ENCODE assay signal across 25 cellular contexts in genomic region chr20:1241456-1241855, GRCh38. TPM values are rescaled to one million over a fixed set of nuclear protein-coding genes. Genes with fewer than 3 reads are reported as not detected.
"Had no signal": no experiment of that assay in that cellular context is flagged by ENCODE, and none has a peak within 500 bp of the region (broad histone marks: within the 10 kb centered on the region; RNA-seq: fewer than 3 reads in every experiment).

No MANE protein-coding gene starts in this region.

- H3K4me1 Mint-ChIP-seq: endodermal cell had no signal

- H3K4me3 Mint-ChIP-seq: endodermal cell, naive B cell, nephron had no signal

- DNase-seq: effector CD4-positive, alpha-beta T cell; endodermal cell; foreskin melanocyte; head of caudate nucleus; kidney glomerular epithelial cell; mammary epithelial cell; midbrain; naive B cell; occipital lobe; pancreas; right cardiac atrium; small intestine; stimulated activated CD4-positive, alpha-beta T cell treated with anti-CD3 and anti-CD28 coated beads, Interleukin-12 subunit alpha, Interleukin-12 subunit beta, amount 100 ng/mL, for 4 hours; stimulated activated naive CD4-positive, alpha-beta T cell; stomach; substantia nigra; transverse colon had no signal

- H3K27ac Mint-ChIP-seq: endodermal cell, naive B cell, nephron, progenitor cell of endocrine pancreas had no signal

- H3K4me3 ChIP-seq: coronary artery, hepatocyte, pancreas, stomach, thoracic aorta, transverse colon had no signal

- ATAC-seq: left lobe of liver, pancreas, right cardiac atrium had no signal

- H3K27ac ChIP-seq: coronary artery, hepatocyte, pancreas, stomach, thoracic aorta, transverse colon had no signal

- H3K9me3 ChIP-seq: pancreas, stomach, thoracic aorta, transverse colon had no signal

- H3K9me3 Mint-ChIP-seq: endodermal cell, naive B cell, nephron had no signal

- H3K4me1 ChIP-seq: pancreas, stomach, transverse colon had no signal

- H3K36me3 ChIP-seq: pancreas, stomach, thoracic aorta, transverse colon had no signal

- H3K36me3 Mint-ChIP-seq: naive B cell had no signal

RNA-seq across cellular contexts. Expression of gene RAD21L1, which starts 15.6 kb away (rescaled TPM):
- total RNA-seq: dermis microvascular lymphatic vessel endothelial cell, hepatocyte, left lobe of liver, mammary epithelial cell, occipital lobe, pancreas, progenitor cell of endocrine pancreas, right cardiac atrium, stomach, thoracic aorta, transverse colon had no signal
- polyA plus RNA-seq: esophagus, hepatocyte, mammary epithelial cell, pancreas, right cardiac atrium, small intestine, stomach had no signal

RNA-seq across cellular contexts. Expression of gene C20orf202, which starts 38.2 kb away (rescaled TPM):
- total RNA-seq: endodermal cell, left lobe of liver, mammary epithelial cell, stomach had no signal
- polyA plus RNA-seq: mammary epithelial cell had no signal

RNA-seq across cellular contexts. Expression of gene TMEM74B, which starts 56.7 kb away (rescaled TPM):
- total RNA-seq: thoracic aorta had no signal
